Comparison of ENCODE assay signal across 30 cellular contexts in the genomic region with DNA sequence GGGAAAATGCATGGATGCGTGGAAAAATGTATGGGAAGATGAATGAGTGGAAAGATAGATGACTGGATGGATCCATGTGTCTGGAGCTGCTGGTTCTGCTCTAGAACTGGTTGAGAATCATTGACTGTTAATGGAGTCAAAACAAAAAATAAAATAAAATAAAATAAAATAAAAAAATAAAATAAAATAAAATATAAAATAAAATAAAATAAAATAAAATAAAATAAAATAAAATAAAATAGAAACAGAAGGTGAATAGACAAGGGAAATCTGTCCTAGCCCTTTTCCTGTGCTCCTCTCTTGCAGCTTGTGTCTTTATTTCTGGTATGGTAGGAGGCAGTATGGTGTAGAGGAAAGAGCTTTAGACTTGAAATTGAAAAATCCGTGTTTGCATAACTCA. TPM values are rescaled to one million over a fixed set of nuclear protein-coding genes. Genes with fewer than 3 reads are reported as not detected.
"Had no signal": no experiment of that assay in that cellular context is flagged by ENCODE, and none has a peak within 500 bp of the region (broad histone marks: within the 10 kb centered on the region; RNA-seq: fewer than 3 reads in every experiment).

No MANE protein-coding gene starts in this region.

- H3K4me3 Mint-ChIP-seq: activated B cell treated with CpG ODN at 0.5 μM for 24 hours; activated CD4-positive, alpha-beta memory T cell treated with anti-CD3 and anti-CD28 coated beads, Interleukin-2, amount 10 ng/mL, durations not matched to agents 7 days and 5 days; activated CD4-positive, alpha-beta T cell treated with anti-CD3 and anti-CD28 coated beads, Interleukin-2, amount 10 ng/mL, durations not matched to agents 7 days and 5 days; activated naive CD4-positive, alpha-beta T cell treated with anti-CD3 and anti-CD28 coated beads for 36 hours; activated naive CD8-positive, alpha-beta T cell; activated T-helper 17 cell treated with anti-CD3 and anti-CD28 coated beads, Interleukin-2, amount 50 U/mL, for 72 hours; T-helper 2 cell treated with Interferon-gamma antibody and Interleukin-4, amounts not matched to agents 5 μg/mL and 100 μg/mL, for 36 hours had no signal

- H3K36me3 ChIP-seq: brain microvascular endothelial cell, cardiac muscle cell had no signal

- H3K27me3 ChIP-seq: brain microvascular endothelial cell, cardiac muscle cell had no signal

- DNase-seq: activated B cell treated with CpG ODN at 0.5 μM for 24 hours; activated CD4-positive, alpha-beta memory T cell treated with anti-CD3 and anti-CD28 coated beads, Interleukin-2, amount 10 ng/mL, durations not matched to agents 7 days and 5 days; activated CD4-positive, alpha-beta T cell treated with anti-CD3 and anti-CD28 coated beads for 1 hour; activated CD4-positive, alpha-beta T cell treated with anti-CD3 and anti-CD28 coated beads, Interleukin-2, amount 10 ng/mL, durations not matched to agents 7 days and 5 days; activated gamma-delta T cell; activated naive CD4-positive, alpha-beta T cell treated with anti-CD3 and anti-CD28 coated beads for 36 hours; activated T-cell treated with anti-CD3 and anti-CD28 coated beads for 4 hours; activated T-cell treated with anti-CD3 and anti-CD28 coated beads, Interleukin-2, amount 50 U/mL, for 48 hours; amygdala; brain microvascular endothelial cell; NCI-H146; NCI-H187 treated with DMSO at 0.1 percent for 48 hours; NCI-H2081 treated with DMSO at 0.1 percent for 48 hours; NCI-H2227 treated with DMSO at 0.1 percent for 48 hours; NCI-H446 treated with DMSO at 0.1 percent for 48 hours; NCI-H524 treated with DMSO at 0.1 percent for 48 hours; NCI-H82; NK-92 treated with Interleukin-12 subunit alpha and Interleukin-12 subunit beta, amount 100 ng/mL, for 24 hours; OCI-M1; RPMI8226; SK-N-SH; T-helper 1 cell had no signal

- H3K9me3 Mint-ChIP-seq: activated B cell treated with CpG ODN at 0.5 μM for 24 hours; activated CD4-positive, alpha-beta memory T cell treated with anti-CD3 and anti-CD28 coated beads, Interleukin-2, amount 10 ng/mL, durations not matched to agents 7 days and 5 days; activated CD4-positive, alpha-beta T cell treated with anti-CD3 and anti-CD28 coated beads, Interleukin-2, amount 10 ng/mL, durations not matched to agents 7 days and 5 days; activated naive CD4-positive, alpha-beta T cell treated with anti-CD3 and anti-CD28 coated beads for 36 hours; activated T-helper 17 cell treated with anti-CD3 and anti-CD28 coated beads, Interleukin-2, amount 50 U/mL, for 72 hours; T-helper 2 cell treated with Interferon-gamma antibody and Interleukin-4, amounts not matched to agents 5 μg/mL and 100 μg/mL, for 36 hours had no signal

- H3K27me3 Mint-ChIP-seq: activated naive CD8-positive, alpha-beta T cell; activated T-helper 17 cell treated with anti-CD3 and anti-CD28 coated beads, Interleukin-2, amount 50 U/mL, for 72 hours had no signal

- ATAC-seq: activated T-helper 17 cell treated with anti-CD3 and anti-CD28 coated beads, Interleukin-2, amount 50 U/mL, for 72 hours; Panc1; Right ventricle myocardium inferior had no signal

- H3K4me2 ChIP-seq: KMS-11 had no signal

- H3K27ac ChIP-seq: brain microvascular endothelial cell, cardiac muscle cell, KMS-11 had no signal

- H3K4me1 Mint-ChIP-seq: activated B cell treated with CpG ODN at 0.5 μM for 24 hours had no signal

- H3K27ac Mint-ChIP-seq: activated B cell treated with CpG ODN at 0.5 μM for 24 hours; activated CD4-positive, alpha-beta memory T cell treated with anti-CD3 and anti-CD28 coated beads, Interleukin-2, amount 10 ng/mL, durations not matched to agents 7 days and 5 days; activated CD4-positive, alpha-beta T cell treated with anti-CD3 and anti-CD28 coated beads, Interleukin-2, amount 10 ng/mL, durations not matched to agents 7 days and 5 days; activated naive CD4-positive, alpha-beta T cell treated with anti-CD3 and anti-CD28 coated beads for 36 hours; activated naive CD8-positive, alpha-beta T cell; activated T-helper 17 cell treated with anti-CD3 and anti-CD28 coated beads, Interleukin-2, amount 50 U/mL, for 72 hours; T-helper 2 cell treated with Interferon-gamma antibody and Interleukin-4, amounts not matched to agents 5 μg/mL and 100 μg/mL, for 36 hours had no signal

- H3K4me3 ChIP-seq: cardiac muscle cell had no signal

- H3K9me3 ChIP-seq: SK-N-SH had no signal

- FAIRE-seq: astrocyte had no signal

- H3K9ac ChIP-seq: KMS-11, SK-N-SH had no signal

RNA-seq across cellular contexts. Expression of a gene that starts 54.1 kb away (rescaled TPM):
- total RNA-seq: cardiac muscle cell had no signal
- polyA plus RNA-seq: cardiac muscle cell had no signal
